Comparison of ENCODE assay signal across 10 cellular contexts in genomic region chr11:76824083-76824939, GRCh38. TPM values are rescaled to one million over a fixed set of nuclear protein-coding genes. Genes with fewer than 3 reads are reported as not detected.
A peak's percentile ranks its signal among the peaks of the same experiment; 100 is the strongest.
DNase-seq lines count a peak whose midpoint lies in the region; ATAC-seq and TF ChIP-seq lines count a peak whose summit lies in the region.
"Had no signal": no experiment of that assay in that cellular context is flagged by ENCODE, and none has a peak within 500 bp of the region (broad histone marks: within the 10 kb centered on the region; RNA-seq: fewer than 3 reads in every experiment).

No MANE protein-coding gene starts in this region.

- WGBS in body of pancreas, 2 donors = 61 to 62% methylated on average over 9 of the region's 9 CpGs

- peaks cover 13% of the 10 kb centered on the region for H3K36me3 Mint-ChIP-seq in activated CD4-positive, alpha-beta memory T cell treated with anti-CD3 and anti-CD28 coated beads, Interleukin-2, amount 10 ng/mL, durations not matched to agents 7 days and 5 days (ENCODE audit: low read depth)
- no peaks in the 10 kb centered on the region for H3K36me3 Mint-ChIP-seq in activated CD4-positive, alpha-beta memory T cell treated with anti-CD3 and anti-CD28 coated beads for 36 hours

- ATAC-seq in body of pancreas (peak; percentile 9), upper lobe of right lung (peak; percentile 80), GM21360 (IDR thresholded peaks at IDR 0.05; ENCODE audit: unreplicated experiment) (no peak)

- POLR2A ChIA-PET in activated CD4-positive, alpha-beta memory T cell treated with anti-CD3 and anti-CD28 coated beads, Interleukin-2, amount 10 ng/mL, durations not matched to agents 7 days and 5 days (lab: Charles Lee) = interaction anchor here (0.7 to 1.0 kb wide), 2 partner anchors 10 to 12 kb away, joined by 3 read pairs; no protein-coding TSS in a partner anchor
- POLR2A ChIA-PET in activated CD4-positive, alpha-beta memory T cell treated with anti-CD3 and anti-CD28 coated beads for 36 hours (lab: Charles Lee) = no interaction called here

- H3K4me1 ChIP-seq in body of pancreas = no peaks in the 10 kb centered on the region
- H3K4me1 ChIP-seq in upper lobe of right lung = peaks cover 23% of the 10 kb centered on the region

- no peak for TF ChIP-seq CTCF in body of pancreas (IDR thresholded peaks at IDR 0.05)
- TF ChIP-seq CTCF in upper lobe of right lung (IDR thresholded peaks at IDR 0.05) = no peak

- DNase-seq in activated CD4-positive, alpha-beta memory T cell treated with anti-CD3 and anti-CD28 coated beads, Interleukin-2, amount 10 ng/mL, durations not matched to agents 7 days and 5 days = no peak
- DNase-seq in activated CD4-positive, alpha-beta memory T cell treated with anti-CD3 and anti-CD28 coated beads for 36 hours = no peak
- DNase-seq in body of pancreas = no peak
- DNase-seq in kidney tubule cell (ENCODE audit: low spot score) = peak; percentile 68
- DNase-seq in upper lobe of right lung = no peak
- DNase-seq in inferior parietal cortex (ENCODE audit: extremely low spot score) = no peak
- no peak for DNase-seq in SIG-M5 (lab: John Stamatoyannopoulos, UW)
- DNase-seq: activated B cell treated with CpG ODN at 0.5 μM for 24 hours had no signal

- no peaks in the 10 kb centered on the region for H3K27me3 ChIP-seq in body of pancreas
- no peaks in the 10 kb centered on the region for H3K27me3 ChIP-seq in upper lobe of right lung
- H3K27me3 ChIP-seq: vagina had no signal

- TF ChIP-seq POLR2A in body of pancreas (IDR thresholded peaks at IDR 0.05) = no peak

- no peak overlapping the region for H3K4me3 ChIP-seq in body of pancreas
- H3K4me3 ChIP-seq in upper lobe of right lung = no peak overlapping the region
- H3K4me3 ChIP-seq: vagina had no signal

- peaks cover 30% of the 10 kb centered on the region for H3K4me1 Mint-ChIP-seq in activated CD4-positive, alpha-beta memory T cell treated with anti-CD3 and anti-CD28 coated beads, Interleukin-2, amount 10 ng/mL, durations not matched to agents 7 days and 5 days
- H3K4me1 Mint-ChIP-seq in activated CD4-positive, alpha-beta memory T cell treated with anti-CD3 and anti-CD28 coated beads for 36 hours (ENCODE audit: low read depth) = peaks cover 12% of the 10 kb centered on the region

- H3K27me3 Mint-ChIP-seq in activated CD4-positive, alpha-beta memory T cell treated with anti-CD3 and anti-CD28 coated beads, Interleukin-2, amount 10 ng/mL, durations not matched to agents 7 days and 5 days = peaks cover 5% of the 10 kb centered on the region
- no peaks in the 10 kb centered on the region for H3K27me3 Mint-ChIP-seq in activated CD4-positive, alpha-beta memory T cell treated with anti-CD3 and anti-CD28 coated beads for 36 hours

- CTCF ChIA-PET in activated CD4-positive, alpha-beta memory T cell treated with anti-CD3 and anti-CD28 coated beads, Interleukin-2, amount 10 ng/mL, durations not matched to agents 7 days and 5 days (lab: Charles Lee) = interaction anchor here (0.7 to 1.4 kb wide), 2 partner anchors 96 to 103 kb away, joined by 3 to 7 read pairs; no protein-coding TSS in a partner anchor
- CTCF ChIA-PET in activated CD4-positive, alpha-beta memory T cell treated with anti-CD3 and anti-CD28 coated beads for 36 hours (lab: Charles Lee) = interaction anchor here (0.9 kb wide), 1 partner anchor 94 kb away, joined by 3 read pairs; no protein-coding TSS in a partner anchor

- H3K9me3 Mint-ChIP-seq in activated CD4-positive, alpha-beta memory T cell treated with anti-CD3 and anti-CD28 coated beads, Interleukin-2, amount 10 ng/mL, durations not matched to agents 7 days and 5 days = peaks cover 11% of the 10 kb centered on the region
- no peaks in the 10 kb centered on the region for H3K9me3 Mint-ChIP-seq in activated CD4-positive, alpha-beta memory T cell treated with anti-CD3 and anti-CD28 coated beads for 36 hours
- H3K9me3 Mint-ChIP-seq: activated B cell treated with CpG ODN at 0.5 μM for 24 hours had no signal

- H3K9me3 ChIP-seq in body of pancreas (no peaks in the 10 kb centered on the region), upper lobe of right lung (no peaks in the 10 kb centered on the region)
- H3K9me3 ChIP-seq: vagina had no signal

- peak overlapping the region; percentile 11 for H3K27ac Mint-ChIP-seq in activated CD4-positive, alpha-beta memory T cell treated with anti-CD3 and anti-CD28 coated beads, Interleukin-2, amount 10 ng/mL, durations not matched to agents 7 days and 5 days
- no peak overlapping the region for H3K27ac Mint-ChIP-seq in activated CD4-positive, alpha-beta memory T cell treated with anti-CD3 and anti-CD28 coated beads for 36 hours
- H3K27ac Mint-ChIP-seq: activated B cell treated with CpG ODN at 0.5 μM for 24 hours had no signal

- H3K27ac ChIP-seq in body of pancreas (peak overlapping the region in 2 of 4 donors; percentile 44 to 54), upper lobe of right lung (peak overlapping the region; percentile 81)

- H3K4me3 Mint-ChIP-seq in activated CD4-positive, alpha-beta memory T cell treated with anti-CD3 and anti-CD28 coated beads, Interleukin-2, amount 10 ng/mL, durations not matched to agents 7 days and 5 days = no peak overlapping the region
- no peak overlapping the region for H3K4me3 Mint-ChIP-seq in activated CD4-positive, alpha-beta memory T cell treated with anti-CD3 and anti-CD28 coated beads for 36 hours
- H3K4me3 Mint-ChIP-seq: activated B cell treated with CpG ODN at 0.5 μM for 24 hours had no signal

- H3K36me3 ChIP-seq in body of pancreas (replicated peaks in 1 of 2; ENCODE audit: insufficient read depth in 1 of 2, low read depth in 2 of 2) (no peaks in the 10 kb centered on the region), upper lobe of right lung (no peaks in the 10 kb centered on the region)
- H3K36me3 ChIP-seq: vagina had no signal

- intact Hi-C loops in activated CD4-positive, alpha-beta memory T cell treated with anti-CD3 and anti-CD28 coated beads for 36 hours (cut with micrococcal nuclease) = no loop called here
- intact Hi-C loops in body of pancreas (cut with DNase I) (no loop called here), upper lobe of right lung (cut with DNase I) (no loop called here)

RNA-seq across cellular contexts. Expression of gene ACER3, which starts 36.4 kb away (rescaled TPM):
- 10 to 100 TPM; 10.3 to 12.2 TPM for total RNA-seq in activated CD4-positive, alpha-beta memory T cell treated with anti-CD3 and anti-CD28 coated beads, Interleukin-2, amount 10 ng/mL, durations not matched to agents 7 days and 5 days
- 10 to 100 TPM; 10.5 to 10.9 TPM for total RNA-seq in activated CD4-positive, alpha-beta memory T cell treated with anti-CD3 and anti-CD28 coated beads for 36 hours
- total RNA-seq in body of pancreas (1 to 10 TPM; 4.6 to 5.2 TPM), upper lobe of right lung (42.2 TPM)

RNA-seq across cellular contexts. Expression of gene TSKU, which starts 41.2 kb away (rescaled TPM):
- 1 to 10 TPM in 1 of 2 experiments, under 1 TPM in 1; 0.85 to 1.2 TPM for total RNA-seq in activated CD4-positive, alpha-beta memory T cell treated with anti-CD3 and anti-CD28 coated beads, Interleukin-2, amount 10 ng/mL, durations not matched to agents 7 days and 5 days
- total RNA-seq in activated CD4-positive, alpha-beta memory T cell treated with anti-CD3 and anti-CD28 coated beads for 36 hours = 1 to 10 TPM; 3.8 to 3.9 TPM
- total RNA-seq in body of pancreas (10 to 100 TPM; 32.7 to 51.7 TPM), upper lobe of right lung (18.1 TPM)
- total RNA-seq: activated B cell treated with CpG ODN at 0.5 μM for 24 hours had no signal
